16 cellular contexts compared by ENCODE assay signal in the genomic region with DNA sequence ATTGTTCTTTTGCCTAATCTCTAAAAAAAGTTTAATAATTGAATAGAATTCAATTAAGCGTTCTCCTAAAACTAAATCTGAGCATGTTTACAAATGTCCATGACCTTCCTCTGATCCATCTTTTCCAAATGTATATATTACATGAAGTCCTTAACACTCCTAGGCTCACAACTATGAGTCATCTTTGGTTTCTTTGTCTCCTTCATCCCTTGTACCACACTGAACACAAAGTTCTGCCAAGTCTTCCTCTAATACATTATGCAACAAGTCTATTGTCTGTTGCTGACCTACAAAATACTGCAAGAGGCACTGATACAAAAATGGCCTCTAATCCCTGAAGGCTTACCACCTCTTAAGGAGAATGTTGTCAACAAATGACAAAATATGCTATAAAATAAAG.
A peak's percentile ranks its signal among the peaks of the same experiment; 100 is the strongest.
DNase-seq lines count a peak whose midpoint lies in the region; TF ChIP-seq lines count a peak whose summit lies in the region.
"Had no signal": no experiment of that assay in that cellular context is flagged by ENCODE, and none has a peak within 500 bp of the region (broad histone marks: within the 10 kb centered on the region; RNA-seq: fewer than 3 reads in every experiment).

No MANE protein-coding gene starts in this region.

- DNase-seq in RPMI7951 (ENCODE audit: low read depth), result peak; percentile 22
- DNase-seq in cardiac fibroblast (ENCODE audit: low read depth in 2 of 2), result peak; percentile 5 to 73
- peak; percentile 2 for DNase-seq in fibroblast of the aortic adventitia (ENCODE audit: low read depth)
- peak; percentile 26 for DNase-seq in pulmonary artery endothelial cell (ENCODE audit: low read depth, low spot score)
- no peak for DNase-seq in activated effector memory CD4-positive, alpha-beta T cell treated with anti-CD3 and anti-CD28 coated beads, Interleukin-2, amount 50 U/mL, for 16 hours
- DNase-seq in GM19240 (ENCODE audit: insufficient read length, low spot score), result no peak
- DNase-seq in mesothelial cell of epicardium (ENCODE audit: low spot score in 2 of 2, unreplicated experiment in 2 of 2), result no peak
- DNase-seq in ACHN, result no peak
- DNase-seq: C1 segment of cervical spinal cord; DMS79; IMR-90; NCI-H1105 treated with DMSO at 0.1 percent for 48 hours; NCI-H1694; NCI-H2081 treated with DMSO at 0.1 percent for 48 hours; NK-92 treated with Interleukin-12 subunit alpha and Interleukin-12 subunit beta, amount 100 ng/mL, for 24 hours; Peyer's patch had no signal

- H3K9me3 Mint-ChIP-seq in mesothelial cell of epicardium, result peaks cover 12% of the 10 kb centered on the region

- H3K27me3 Mint-ChIP-seq in mesothelial cell of epicardium (ENCODE audit: low read depth), result no peaks in the 10 kb centered on the region

- no peak overlapping the region for H3K4me3 Mint-ChIP-seq in mesothelial cell of epicardium

- no peaks in the 10 kb centered on the region for H3K36me3 Mint-ChIP-seq in mesothelial cell of epicardium

- no peak overlapping the region for H3K27ac Mint-ChIP-seq in mesothelial cell of epicardium

- in situ Hi-C loops in ACHN (cut with HindIII; ENCODE audit: low pct_ligation_motif_present, low pct_unique_long_range_greater_than_20kb, low sequenced_read_pairs), result no loop called here

- H3K4me1 Mint-ChIP-seq in mesothelial cell of epicardium, result no peaks in the 10 kb centered on the region

- H3K4me3 ChIP-seq in cardiac fibroblast (replicated peaks in 1 of 2; ENCODE audit: low read depth in 2 of 2, low read length in 2 of 2) (no peak overlapping the region), fibroblast of the aortic adventitia (ENCODE audit: low read depth, low read length) (no peak overlapping the region)
- H3K4me3 ChIP-seq: Peyer's patch had no signal

- no peak for TF ChIP-seq CTCF in cardiac fibroblast (IDR thresholded peaks at IDR 0.05; ENCODE audit: low read depth, low read length)
- TF ChIP-seq CTCF in fibroblast of the aortic adventitia (IDR thresholded peaks at IDR 0.05; ENCODE audit: insufficient read depth, low read length), result no peak
- no peak for TF ChIP-seq CTCF in mesothelial cell of epicardium (IDR thresholded peaks at IDR 0.05; ENCODE audit: unreplicated experiment)

Comparison
In these comparisons a context has a peak if more than half of its experiments do, and no peak if none do; other contexts are left out.
1. DNase-seq: peak in RPMI7951 (single experiment), cardiac fibroblast (2 of 2), fibroblast of the aortic adventitia (single experiment) and pulmonary artery endothelial cell (single experiment); none in activated effector memory CD4-positive, alpha-beta T cell treated with anti-CD3 and anti-CD28 coated beads, Interleukin-2, amount 50 U/mL, for 16 hours (single experiment), GM19240 (single experiment), mesothelial cell of epicardium (0 of 2) and ACHN (single experiment).